Comparison of ENCODE assay signal across 1 cellular context in the genomic region with DNA sequence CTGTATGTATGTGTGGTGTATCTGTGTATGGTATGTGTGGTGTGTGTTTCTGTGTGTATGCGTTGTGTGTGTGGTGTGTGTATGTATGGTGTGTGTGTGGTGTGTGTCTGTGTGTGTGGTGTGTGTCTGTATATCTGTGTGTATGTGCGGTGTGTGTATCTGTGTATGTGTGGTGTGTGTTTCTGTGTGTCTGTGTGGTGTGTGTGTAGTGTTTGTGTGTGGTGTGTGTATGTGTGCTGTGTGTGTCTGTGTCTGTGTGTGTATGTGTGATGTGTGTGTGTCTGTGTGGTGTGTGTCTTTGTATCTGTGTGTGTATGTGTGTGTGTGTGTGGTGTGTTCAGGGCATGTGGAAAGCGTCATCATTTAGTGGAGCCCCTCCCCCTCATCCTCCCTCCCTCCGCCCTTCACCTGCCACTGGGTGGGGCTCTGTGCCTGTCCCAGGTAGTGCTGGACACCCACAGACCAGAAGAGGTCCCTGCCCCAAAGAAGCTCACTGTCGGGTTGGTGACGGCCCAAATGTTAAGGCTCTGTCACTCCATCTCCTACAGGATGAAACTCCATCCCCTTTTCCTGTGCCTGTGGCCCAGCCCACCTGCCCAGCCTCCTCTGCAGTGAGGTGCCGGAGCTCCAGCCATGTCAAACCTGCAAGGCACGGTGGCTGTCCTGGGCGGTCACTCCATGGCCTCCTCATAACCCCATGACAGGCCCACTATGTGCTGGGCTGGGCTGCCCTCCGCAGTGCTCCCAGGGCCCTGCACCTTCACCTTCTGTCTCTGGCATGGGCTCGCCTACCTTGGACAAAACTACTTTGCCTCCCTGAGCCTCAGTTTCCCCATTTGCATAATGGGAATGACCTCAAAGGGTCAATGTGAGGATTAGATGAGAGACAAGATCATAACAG.
TF ChIP-seq lines count a peak whose summit lies in the region.

No MANE protein-coding gene starts in this region.

TF ChIP-seq in A549, 52 proteins besides CTCF, POLR2A, EP300 and RAD21:
- TF ChIP-seq JUNB (IDR thresholded peaks at IDR 0.05): no peak
- TF ChIP-seq ZNF302 (CRISPR knock-in tag; IDR thresholded peaks at IDR 0.05): no peak
- no peak for TF ChIP-seq FOXS1 (CRISPR knock-in tag; IDR thresholded peaks at IDR 0.05)
- TF ChIP-seq, protein P1, sequence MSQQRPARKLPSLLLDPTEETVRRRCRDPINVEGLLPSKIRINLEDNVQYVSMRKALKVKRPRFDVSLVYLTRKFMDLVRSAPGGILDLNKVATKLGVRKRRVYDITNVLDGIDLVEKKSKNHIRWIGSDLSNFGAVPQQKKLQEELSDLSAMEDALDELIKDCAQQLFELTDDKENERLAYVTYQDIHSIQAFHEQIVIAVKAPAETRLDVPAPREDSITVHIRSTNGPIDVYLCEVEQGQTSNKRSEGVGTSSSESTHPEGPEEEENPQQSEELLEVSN (IDR thresholded peaks at IDR 0.05; ENCODE audit: borderline replicate concordance, low read depth): no peak
- no peak for TF ChIP-seq HOXB5 (CRISPR knock-in tag; IDR thresholded peaks at IDR 0.05)
- no peak for TF ChIP-seq MYC (IDR thresholded peaks at IDR 0.05; ENCODE audit: borderline replicate concordance, low read length)
- no peak for TF ChIP-seq RCOR1 (IDR thresholded peaks at IDR 0.05; ENCODE audit: low read depth, low read length)
- TF ChIP-seq ESRRA (IDR thresholded peaks at IDR 0.05; ENCODE audit: borderline replicate concordance, low read length): no peak
- no peak for TF ChIP-seq CHD2 (IDR thresholded peaks at IDR 0.05; ENCODE audit: low read length, partially characterized antibody)
- TF ChIP-seq TP53 (CRISPR knock-in tag; IDR thresholded peaks at IDR 0.05): no peak
- TF ChIP-seq, protein P2, sequence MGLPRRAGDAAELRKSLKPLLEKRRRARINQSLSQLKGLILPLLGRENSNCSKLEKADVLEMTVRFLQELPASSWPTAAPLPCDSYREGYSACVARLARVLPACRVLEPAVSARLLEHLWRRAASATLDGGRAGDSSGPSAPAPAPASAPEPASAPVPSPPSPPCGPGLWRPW (IDR thresholded peaks at IDR 0.05): no peak
